15 cellular contexts compared by ENCODE assay signal in the genomic region with DNA sequence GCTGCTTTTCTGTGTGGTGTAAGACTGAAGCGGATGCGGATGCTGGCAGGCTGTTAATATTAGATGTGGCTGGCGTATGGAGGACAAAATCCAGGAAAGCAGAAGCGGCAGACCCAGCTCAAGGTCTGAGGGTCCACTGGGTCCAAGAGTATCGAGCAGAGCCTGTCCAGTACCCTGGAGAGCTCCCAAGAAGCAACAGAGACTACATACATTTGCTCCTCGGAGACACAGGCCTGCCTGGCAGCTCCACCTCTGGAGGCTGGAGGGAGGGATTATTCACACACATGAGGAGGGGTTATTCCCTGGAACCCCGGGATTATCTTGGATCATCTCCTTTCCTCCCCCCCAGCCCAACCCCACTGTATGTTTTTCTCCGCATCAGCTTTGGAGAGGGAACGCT. TPM values are rescaled to one million over a fixed set of nuclear protein-coding genes. Genes with fewer than 3 reads are reported as not detected.
DNase-seq lines count a peak whose midpoint lies in the region; TF ChIP-seq lines count a peak whose summit lies in the region.
"Had no signal": no experiment of that assay in that cellular context is flagged by ENCODE, and none has a peak within 500 bp of the region (broad histone marks: within the 10 kb centered on the region; RNA-seq: fewer than 3 reads in every experiment).

No MANE protein-coding gene starts in this region.

- no peaks in the 10 kb centered on the region for H3K36me3 ChIP-seq in mesenchymal stem cell (ENCODE audit: control insufficient read depth in 1 of 2, insufficient read depth in 2 of 2, low read depth in 1 of 2, low read length in 2 of 2)
- no peaks in the 10 kb centered on the region for H3K36me3 ChIP-seq in colonic mucosa
- H3K36me3 ChIP-seq: thoracic aorta had no signal

- WGBS in mesenchymal stem cell: 63% methylated on average over 9 of the region's 9 CpGs

- no peak overlapping the region for H3K9ac ChIP-seq in mesenchymal stem cell (ENCODE audit: low read length)
- no peak overlapping the region for H3K9ac ChIP-seq in colonic mucosa (ENCODE audit: low read depth in 2 of 2, low read length in 2 of 2)

- H3K18ac ChIP-seq in mesenchymal stem cell (ENCODE audit: low read depth in 1 of 2, low read length in 2 of 2): no peak overlapping the region

- H3K4me1 ChIP-seq in mesenchymal stem cell (ENCODE audit: control insufficient read depth, insufficient read depth, low read depth, low read length): peaks cover 10% of the 10 kb centered on the region
- H3K4me1 ChIP-seq in colonic mucosa: no peaks in the 10 kb centered on the region

- H4K8ac ChIP-seq in mesenchymal stem cell (ENCODE audit: low read length): no peak overlapping the region

- H3K4ac ChIP-seq in mesenchymal stem cell (ENCODE audit: low read depth in 1 of 2, low read length in 2 of 2): no peak overlapping the region

- H2AK5ac ChIP-seq in mesenchymal stem cell (ENCODE audit: low read length, severe bottlenecking): no peak overlapping the region

- peak; percentile 26 for DNase-seq in ELR (ENCODE audit: low read depth)
- peak; percentile 18 for DNase-seq in M059J (ENCODE audit: low read depth)
- peak; percentile 26 for DNase-seq in dermis blood vessel endothelial cell
- DNase-seq in mesenchymal stem cell: peak; percentile 42
- no peak for DNase-seq in globus pallidus (ENCODE audit: low spot score)
- no peak for DNase-seq in RWPE1 (ENCODE audit: low spot score)
- no peak for DNase-seq in colonic mucosa
- DNase-seq: activated CD4-positive, alpha-beta memory T cell treated with anti-CD3 and anti-CD28 coated beads for 36 hours; activated naive CD8-positive, alpha-beta T cell treated with anti-CD3 and anti-CD28 coated beads for 36 hours; activated T-cell treated with anti-CD3 and anti-CD28 coated beads, Interleukin-2, amount 50 U/mL, for 48 hours; effector CD4-positive, alpha-beta T cell; hypothalamus; NCI-H524 treated with DMSO at 0.1 percent for 48 hours had no signal

- POLR2A ChIA-PET in RWPE1 (lab: Yijun Ruan, JAX; ENCODE audit: low non-redundant PET): no interaction called here

- peaks cover 52 to 67% of the 10 kb centered on the region in 2 experiments for H3K27me3 ChIP-seq in mesenchymal stem cell (ENCODE audit: control insufficient read depth in 1 of 2, insufficient read depth in 1 of 2, low read length in 2 of 2)
- no peaks in the 10 kb centered on the region for H3K27me3 ChIP-seq in colonic mucosa

- H2BK15ac ChIP-seq in mesenchymal stem cell (ENCODE audit: low read depth, poor library complexity, severe bottlenecking): no peak overlapping the region

- no peak overlapping the region for H3K4me2 ChIP-seq in mesenchymal stem cell (ENCODE audit: low read length, poor library complexity, severe bottlenecking)

- H4K91ac ChIP-seq in mesenchymal stem cell (ENCODE audit: low read length): no peak overlapping the region

- H3K23ac ChIP-seq in mesenchymal stem cell (ENCODE audit: low read length in 2 of 2): no peak overlapping the region

- TF ChIP-seq CTCF in RWPE1 (conservative IDR thresholded peaks at IDR 0.05; ENCODE audit: low read depth) (no peak), colonic mucosa (IDR thresholded peaks at IDR 0.05) (no peak)

- no peak overlapping the region for H2BK120ac ChIP-seq in mesenchymal stem cell (ENCODE audit: low read depth, low read length)

- no peak overlapping the region for H2AFZ ChIP-seq in mesenchymal stem cell (ENCODE audit: low read depth, low read length)

- H2BK5ac ChIP-seq in mesenchymal stem cell (ENCODE audit: low read depth, low read length, poor library complexity, severe bottlenecking): no peak overlapping the region

- no peaks in the 10 kb centered on the region for H3K9me3 ChIP-seq in mesenchymal stem cell (ENCODE audit: control insufficient read depth, low read length)
- H3K9me3 ChIP-seq in colonic mucosa: no peaks in the 10 kb centered on the region
- H3K9me3 ChIP-seq: thoracic aorta had no signal

- H3K14ac ChIP-seq in mesenchymal stem cell (ENCODE audit: low read length in 2 of 2): no peak overlapping the region

- H3K27ac ChIP-seq in mesenchymal stem cell (ENCODE audit: low read length, poor library complexity, severe bottlenecking): no peak overlapping the region
- H3K27ac ChIP-seq in RWPE1: no peak overlapping the region
- H3K27ac ChIP-seq in colonic mucosa: no peak overlapping the region
- H3K27ac ChIP-seq: skin epidermis, thoracic aorta had no signal

- no peaks in the 10 kb centered on the region for H3K79me1 ChIP-seq in mesenchymal stem cell (replicated peaks; ENCODE audit: low read length, poor library complexity, severe bottlenecking)

- intact Hi-C loops in colonic mucosa (cut with DNase I): no loop called here

- H2BK12ac ChIP-seq in mesenchymal stem cell (ENCODE audit: low read length in 2 of 2): no peak overlapping the region

- CTCF ChIA-PET in RWPE1 (lab: Yijun Ruan, JAX): interaction anchor here (0.5 to 1.1 kb wide), 2 partner anchors 10 to 73 kb away, joined by 3 to 8 read pairs; no protein-coding TSS in a partner anchor

- H3K4me3 ChIP-seq in mesenchymal stem cell (ENCODE audit: insufficient read depth in 1 of 2, low read depth in 1 of 2, low read length in 2 of 2): no peak overlapping the region
- no peak overlapping the region for H3K4me3 ChIP-seq in colonic mucosa
- H3K4me3 ChIP-seq: skin epidermis, thoracic aorta had no signal

RNA-seq across cellular contexts. Expression of gene LOXL4, which starts 31.3 kb away (rescaled TPM):
- total RNA-seq in M059J (2014; rRNA removed; shearing (Covaris generic)): 1.2 and 1.6 TPM in 2 replicates
- total RNA-seq in dermis blood vessel endothelial cell: 0.68 and 0.88 TPM in 2 replicates
- polyA plus RNA-seq in mesenchymal stem cell (2013, experiment 1 of 2): 4.6 TPM
- 4.5 TPM for polyA plus RNA-seq in mesenchymal stem cell (2013, experiment 2 of 2)
- total RNA-seq in colonic mucosa: 1 to 10 TPM in 1 of 2 donors, under 1 TPM in 1; 0.32 to 1.6 TPM
- total RNA-seq: activated CD4-positive, alpha-beta memory T cell treated with anti-CD3 and anti-CD28 coated beads for 36 hours; activated naive CD8-positive, alpha-beta T cell treated with anti-CD3 and anti-CD28 coated beads for 36 hours had no signal

Comparison
In these comparisons a context has a peak if more than half of its experiments do, and no peak if none do; other contexts are left out.
1. DNase-seq: peak in ELR (single experiment), M059J (single experiment), dermis blood vessel endothelial cell (single experiment) and mesenchymal stem cell (single experiment); none in globus pallidus (single experiment), RWPE1 (single experiment) and colonic mucosa (single experiment).